1 cellular context compared by ENCODE assay signal in genomic region chr2:19347619-19348562, GRCh38.
TF ChIP-seq lines count a peak whose summit lies in the region.

No MANE protein-coding gene starts in this region.

TF ChIP-seq in HEK293, 187 proteins besides CTCF, POLR2A, EP300 and RAD21 (continued from another document and continues in another):
- no peak for TF ChIP-seq ZNF266 (tag by site-specific recombination; IDR thresholded peaks at IDR 0.05; ENCODE audit: low read depth)
- no peak for TF ChIP-seq ZNF843 (tag by site-specific recombination; IDR thresholded peaks at IDR 0.05)
- TF ChIP-seq PRDM2 (tag by site-specific recombination; IDR thresholded peaks at IDR 0.05; ENCODE audit: borderline replicate concordance): no peak
- TF ChIP-seq MYNN (tag by site-specific recombination; IDR thresholded peaks at IDR 0.05; ENCODE audit: borderline replicate concordance): no peak
- TF ChIP-seq ZNF354C (tag by site-specific recombination; IDR thresholded peaks at IDR 0.05; ENCODE audit: borderline replicate concordance, low read depth): no peak
- no peak for TF ChIP-seq SALL2 (tag by site-specific recombination; IDR thresholded peaks at IDR 0.05; ENCODE audit: borderline replicate concordance)
- TF ChIP-seq ZBTB10 (tag by site-specific recombination; IDR thresholded peaks at IDR 0.05): peak; percentile 89
- TF ChIP-seq ZNF701 (tag by site-specific recombination; IDR thresholded peaks at IDR 0.05): no peak
- no peak for TF ChIP-seq ZNF423 (tag by site-specific recombination; IDR thresholded peaks at IDR 0.05)
- TF ChIP-seq ZNF19 (tag by site-specific recombination; IDR thresholded peaks at IDR 0.05; ENCODE audit: low read depth): no peak
- 0 out of 2 replicates have a peak, but pooled peaks have one; percentile 9 for TF ChIP-seq ZNF660 (tag by site-specific recombination; IDR thresholded peaks at IDR 0.05)
- no peak for TF ChIP-seq TRIM28 (IDR thresholded peaks at IDR 0.05; ENCODE audit: borderline replicate concordance, low read length)
- no peak for TF ChIP-seq ZSCAN16 (tag by site-specific recombination; IDR thresholded peaks at IDR 0.05)
- TF ChIP-seq ZNF48 (tag by site-specific recombination; IDR thresholded peaks at IDR 0.05): no peak
- TF ChIP-seq BCL11B (tag by site-specific recombination; IDR thresholded peaks at IDR 0.05; ENCODE audit: low read depth): no peak
- no peak for TF ChIP-seq HOXC10 (CRISPR knock-in tag; IDR thresholded peaks at IDR 0.05)
- TF ChIP-seq ELK4 (IDR thresholded peaks at IDR 0.05; ENCODE audit: borderline replicate concordance, low read depth, low read length): no peak
- no peak for TF ChIP-seq ZNF645 (tag by site-specific recombination; IDR thresholded peaks at IDR 0.05)
- TF ChIP-seq RBAK (tag by site-specific recombination; IDR thresholded peaks at IDR 0.05): no peak
- TF ChIP-seq ZNF677 (tag by site-specific recombination; IDR thresholded peaks at IDR 0.05): no peak
- peak; percentile 83 for TF ChIP-seq ZFP69B (tag by site-specific recombination; IDR thresholded peaks at IDR 0.05)
- no peak for TF ChIP-seq GLIS2 (tag by site-specific recombination; IDR thresholded peaks at IDR 0.05)
- TF ChIP-seq ZNF558 (tag by site-specific recombination; IDR thresholded peaks at IDR 0.05): no peak; the same call in 1 of the 2 replicates
- TF ChIP-seq ZNF341 (tag by site-specific recombination; IDR thresholded peaks at IDR 0.05; ENCODE audit: low read depth): no peak
- TF ChIP-seq ZNF488 (tag by site-specific recombination; IDR thresholded peaks at IDR 0.05): no peak
- no peak for TF ChIP-seq ZNF394 (tag by site-specific recombination; IDR thresholded peaks at IDR 0.05; ENCODE audit: borderline replicate concordance)
- TF ChIP-seq ZNF138 (tag by site-specific recombination; IDR thresholded peaks at IDR 0.05; ENCODE audit: borderline replicate concordance): no peak
- TF ChIP-seq ZNF501 (tag by site-specific recombination; IDR thresholded peaks at IDR 0.05): peak; percentile 62
- no peak for TF ChIP-seq ZNF549 (tag by site-specific recombination; IDR thresholded peaks at IDR 0.05)
- TF ChIP-seq ZNF121 (tag by site-specific recombination; IDR thresholded peaks at IDR 0.05): no peak
- peak; percentile 85 for TF ChIP-seq ZNF10 (tag by site-specific recombination; IDR thresholded peaks at IDR 0.05)
- TF ChIP-seq HIC1 (tag by site-specific recombination; IDR thresholded peaks at IDR 0.05): peak; percentile 61; the same call in 1 of the 2 replicates
- TF ChIP-seq AEBP2 (tag by site-specific recombination; IDR thresholded peaks at IDR 0.05; ENCODE audit: borderline replicate concordance): no peak
- peak; percentile 99 for TF ChIP-seq ZNF629 (tag by site-specific recombination; IDR thresholded peaks at IDR 0.05)
- peak; percentile 91 for TF ChIP-seq EGR2 (tag by site-specific recombination; IDR thresholded peaks at IDR 0.05; ENCODE audit: low read depth)
- no peak for TF ChIP-seq ZIC2 (tag by site-specific recombination; IDR thresholded peaks at IDR 0.05)
- peak; percentile 28; the same call in 1 of the 2 replicates for TF ChIP-seq ZNF561 (tag by site-specific recombination; IDR thresholded peaks at IDR 0.05; ENCODE audit: borderline replicate concordance)
- TF ChIP-seq SP3 (tag by site-specific recombination; IDR thresholded peaks at IDR 0.05): peak; percentile 98
- TF ChIP-seq ZNF214 (tag by site-specific recombination; IDR thresholded peaks at IDR 0.05; ENCODE audit: borderline replicate concordance): no peak
- no peak for TF ChIP-seq ZNF518A (tag by site-specific recombination; conservative IDR thresholded peaks at IDR 0.05; ENCODE audit: low read depth)
